ENCODE assay signal across 8 cellular contexts in genomic region chr16:28974007-28974436, GRCh38. TPM values are rescaled to one million over a fixed set of nuclear protein-coding genes. Genes with fewer than 3 reads are reported as not detected.
DNase-seq lines count a peak whose midpoint lies in the region; ATAC-seq lines count a peak whose summit lies in the region.

No MANE protein-coding gene starts in this region.

- H3K27me3 Mint-ChIP-seq in activated CD4-positive, alpha-beta T cell treated with anti-CD3 and anti-CD28 coated beads, Interleukin-2, amount 10 ng/mL, durations not matched to agents 24 days and 14 days: no peaks in the 10 kb centered on the region
- H3K27me3 Mint-ChIP-seq in activated naive CD4-positive, alpha-beta T cell treated with anti-CD3 and anti-CD28 coated beads, Interleukin-2, amount 50 U/mL, for 24 hours: no peaks in the 10 kb centered on the region

- peak; percentile 76 for DNase-seq in activated CD4-positive, alpha-beta T cell treated with anti-CD3 and anti-CD28 coated beads, Interleukin-2, amount 10 ng/mL, durations not matched to agents 24 days and 14 days
- no peak for DNase-seq in activated CD4-positive, alpha-beta T cell treated with anti-CD3 and anti-CD28 coated beads for 1 hour
- DNase-seq in NCI-H345 (lab: John Stamatoyannopoulos, UW): peak; percentile 73
- peak; percentile 16 for DNase-seq in glomerular endothelial cell (ENCODE audit: extremely low read depth, low read depth, low spot score)

- H3K27ac Mint-ChIP-seq in activated CD4-positive, alpha-beta T cell treated with anti-CD3 and anti-CD28 coated beads, Interleukin-2, amount 10 ng/mL, durations not matched to agents 24 days and 14 days: peak overlapping the region; percentile 88
- H3K27ac Mint-ChIP-seq in activated naive CD4-positive, alpha-beta T cell treated with anti-CD3 and anti-CD28 coated beads, Interleukin-2, amount 50 U/mL, for 24 hours: peak overlapping the region; percentile 99

- ATAC-seq in HG02870 (IDR thresholded peaks at IDR 0.05; ENCODE audit: unreplicated experiment): peak; percentile 8
- no peak for ATAC-seq in GM21367 (IDR thresholded peaks at IDR 0.05; ENCODE audit: unreplicated experiment)

- H2AFZ ChIP-seq in neuron (ENCODE audit: low read depth, low read length): peak overlapping the region; percentile 58

- peak overlapping the region; percentile 82 for H3K4me3 ChIP-seq in neuron (ENCODE audit: low read length)

- H3K4me3 Mint-ChIP-seq in activated CD4-positive, alpha-beta T cell treated with anti-CD3 and anti-CD28 coated beads, Interleukin-2, amount 10 ng/mL, durations not matched to agents 24 days and 14 days: peak overlapping the region; percentile 96
- H3K4me3 Mint-ChIP-seq in activated naive CD4-positive, alpha-beta T cell treated with anti-CD3 and anti-CD28 coated beads, Interleukin-2, amount 50 U/mL, for 24 hours: peak overlapping the region; percentile 99

- H3K36me3 ChIP-seq in neuron (ENCODE audit: insufficient read depth, low read length): peaks cover 9% of the 10 kb centered on the region

- intact Hi-C loops in activated CD4-positive, alpha-beta T cell treated with anti-CD3 and anti-CD28 coated beads, Interleukin-2, amount 10 ng/mL, durations not matched to agents 24 days and 14 days (cut with micrococcal nuclease): loop anchor here (1.0 kb wide), 1 partner anchor 10 kb away; no protein-coding TSS in a partner anchor

- H3K4me1 ChIP-seq in neuron (ENCODE audit: insufficient read depth, low read length): peaks cover 9% of the 10 kb centered on the region

- peaks cover 6% of the 10 kb centered on the region for H3K36me3 Mint-ChIP-seq in activated CD4-positive, alpha-beta T cell treated with anti-CD3 and anti-CD28 coated beads, Interleukin-2, amount 10 ng/mL, durations not matched to agents 24 days and 14 days (ENCODE audit: low read depth)
- peaks cover 3% of the 10 kb centered on the region for H3K36me3 Mint-ChIP-seq in activated naive CD4-positive, alpha-beta T cell treated with anti-CD3 and anti-CD28 coated beads, Interleukin-2, amount 50 U/mL, for 24 hours

- no peaks in the 10 kb centered on the region for H3K9me3 ChIP-seq in neuron (ENCODE audit: low read length)

- no peaks in the 10 kb centered on the region for H3K9me3 Mint-ChIP-seq in activated CD4-positive, alpha-beta T cell treated with anti-CD3 and anti-CD28 coated beads, Interleukin-2, amount 10 ng/mL, durations not matched to agents 24 days and 14 days
- H3K9me3 Mint-ChIP-seq in activated naive CD4-positive, alpha-beta T cell treated with anti-CD3 and anti-CD28 coated beads, Interleukin-2, amount 50 U/mL, for 24 hours: no peaks in the 10 kb centered on the region

- H3K27me3 ChIP-seq in neuron (ENCODE audit: insufficient read depth, low read length): no peaks in the 10 kb centered on the region

- peaks cover 28% of the 10 kb centered on the region for H3K4me1 Mint-ChIP-seq in activated CD4-positive, alpha-beta T cell treated with anti-CD3 and anti-CD28 coated beads, Interleukin-2, amount 10 ng/mL, durations not matched to agents 24 days and 14 days
- H3K4me1 Mint-ChIP-seq in activated naive CD4-positive, alpha-beta T cell treated with anti-CD3 and anti-CD28 coated beads, Interleukin-2, amount 50 U/mL, for 24 hours: peaks cover 43% of the 10 kb centered on the region

RNA-seq across cellular contexts. Expression of gene SPNS1, which starts 0.6 kb away (rescaled TPM):
- 21.2 and 23.1 TPM in 2 replicates for total RNA-seq in activated CD4-positive, alpha-beta T cell treated with anti-CD3 and anti-CD28 coated beads, Interleukin-2, amount 10 ng/mL, durations not matched to agents 24 days and 14 days
- 58.5 and 74.8 TPM in 2 replicates for total RNA-seq in glomerular endothelial cell

RNA-seq across cellular contexts. Expression of gene LAT, which starts 10.8 kb away (rescaled TPM):
- 228 and 238 TPM in 2 replicates for total RNA-seq in activated CD4-positive, alpha-beta T cell treated with anti-CD3 and anti-CD28 coated beads, Interleukin-2, amount 10 ng/mL, durations not matched to agents 24 days and 14 days
- 2.3 and 3.0 TPM in 2 replicates for total RNA-seq in glomerular endothelial cell

RNA-seq across cellular contexts. Expression of gene NFATC2IP, which starts 23.3 kb away (rescaled TPM):
- 108 and 112 TPM in 2 replicates for total RNA-seq in activated CD4-positive, alpha-beta T cell treated with anti-CD3 and anti-CD28 coated beads, Interleukin-2, amount 10 ng/mL, durations not matched to agents 24 days and 14 days
- 21.0 and 38.7 TPM in 2 replicates for total RNA-seq in glomerular endothelial cell

RNA-seq across cellular contexts. Expression of gene CD19, which starts 42.3 kb away (rescaled TPM):
- not detected in 2 replicates for total RNA-seq in activated CD4-positive, alpha-beta T cell treated with anti-CD3 and anti-CD28 coated beads, Interleukin-2, amount 10 ng/mL, durations not matched to agents 24 days and 14 days
- not detected in 2 replicates for total RNA-seq in glomerular endothelial cell

RNA-seq across cellular contexts. Expression of gene RABEP2, which starts 49.0 kb away (rescaled TPM):
- total RNA-seq in activated CD4-positive, alpha-beta T cell treated with anti-CD3 and anti-CD28 coated beads, Interleukin-2, amount 10 ng/mL, durations not matched to agents 24 days and 14 days: 20.5 and 23.7 TPM in 2 replicates
- 61.0 and 76.5 TPM in 2 replicates for total RNA-seq in glomerular endothelial cell

Comparison
In these comparisons a context has a peak if more than half of its experiments do, and no peak if none do; other contexts are left out.
1. RNA of gene LAT, which starts 10.8 kb away (total RNA-seq): 228 to 238 TPM in activated CD4-positive, alpha-beta T cell treated with anti-CD3 and anti-CD28 coated beads, Interleukin-2, amount 10 ng/mL, durations not matched to agents 24 days and 14 days; 2.3 to 3.0 TPM in glomerular endothelial cell; every median in the first group is over 10 times any median in the second.